In genomic region chr16:69132424-69133252, GRCh38 we compare ENCODE assay signal across 8 cellular contexts. TPM values are rescaled to one million over a fixed set of nuclear protein-coding genes. Genes with fewer than 3 reads are reported as not detected.
DNase-seq lines count a peak whose midpoint lies in the region; ATAC-seq and TF ChIP-seq lines count a peak whose summit lies in the region.

TSS of gene CHTF8 (minus strand) at chr16:69132588. CDS start at chr16:69121458, 11,130 bp downstream.
TSS of gene UTP4 (plus strand) at chr16:69132649. CDS start at chr16:69133460, 811 bp downstream.

- H3K79me2 ChIP-seq in H9 (ENCODE audit: insufficient read depth, low read length) (peaks cover 33% of the 10 kb centered on the region), MM.1S (ENCODE audit: low read length) (peaks cover 94% of the 10 kb centered on the region)

- H3K4ac ChIP-seq in H9 (ENCODE audit: low read depth, low read length) = peak within 1 kb of the TSS; percentile 86; the same call in 1 of the 2 replicates

- peak within 1 kb of the TSS; percentile 96 for H3K9ac ChIP-seq in H9 (ENCODE audit: extremely low read depth, insufficient read length, low read length)
- peak within 1 kb of the TSS; percentile 90 for H3K9ac ChIP-seq in MM.1S (ENCODE audit: low read length)

- peak within 1 kb of the TSS; percentile 39 for H3T11ph ChIP-seq in H9 (ENCODE audit: low read length)

- H3K56ac ChIP-seq in H9 (ENCODE audit: insufficient read length, low read depth, low read length) = peak within 1 kb of the TSS; percentile 89

- 0 out of 2 replicates have a peak within 1 kb of the TSS, but pooled peaks have one; percentile 30 for H2BK15ac ChIP-seq in H9 (ENCODE audit: low read depth, low read length)

- H3K4me3 ChIP-seq in MM.1S (ENCODE audit: low read length) (peak within 1 kb of the TSS; percentile 96), cardiac muscle cell (peak within 1 kb of the TSS; percentile 95), tibial nerve (peak within 1 kb of the TSS; percentile 69 to 87 (median 78))

- peak within 1 kb of the TSS; percentile 96 to 100 (median 98) for H3K27ac Mint-ChIP-seq in H9
- H3K27ac Mint-ChIP-seq in activated naive CD8-positive, alpha-beta T cell treated with anti-CD3 and anti-CD28 coated beads, Interleukin-2, amount 10 ng/mL, durations not matched to agents 7 days and 5 days = peak within 1 kb of the TSS; percentile 90

- peaks cover 2% of the 10 kb centered on the region; the same call in 1 of the 2 replicates for H3K4me1 ChIP-seq in H9 (ENCODE audit: insufficient read depth, low read length)
- H3K4me1 ChIP-seq in MM.1S (ENCODE audit: low read length) = peaks cover 9% of the 10 kb centered on the region; the same call in 1 of the 2 replicates
- H3K4me1 ChIP-seq in cardiac muscle cell (ENCODE audit: low read depth) = peaks cover 12% of the 10 kb centered on the region
- peaks cover 0 to 38% (median 11%) of the 10 kb centered on the region in 4 donors for H3K4me1 ChIP-seq in tibial nerve

- H2BK5ac ChIP-seq in H9 (ENCODE audit: insufficient read length, low read length) = peak within 1 kb of the TSS; percentile 65

- ATAC-seq in activated naive CD8-positive, alpha-beta T cell treated with anti-CD3 and anti-CD28 coated beads, Interleukin-2, amount 10 ng/mL, durations not matched to agents 7 days and 5 days (ENCODE audit: low read depth) = peak; percentile 91

- no peaks in the 10 kb centered on the region for H3F3A ChIP-seq in MM.1S (ENCODE audit: insufficient read depth, low read length)

- H3K27me3 ChIP-seq in H9 (ENCODE audit: insufficient read depth, low read length) (no peaks in the 10 kb centered on the region), MM.1S (replicated peaks; ENCODE audit: insufficient read depth, low read length) (no peaks in the 10 kb centered on the region), cardiac muscle cell (no peaks in the 10 kb centered on the region), tibial nerve (no peaks in the 10 kb centered on the region)

- H3K9me3 ChIP-seq in H9 (ENCODE audit: control insufficient read depth, low read depth, low read length) (no peaks in the 10 kb centered on the region), MM.1S (replicated peaks; ENCODE audit: insufficient read depth, low read length) (no peaks in the 10 kb centered on the region), cardiac muscle cell (ENCODE audit: low read depth) (no peaks in the 10 kb centered on the region), tibial nerve (no peaks in the 10 kb centered on the region)

- no peak within 1 kb of the TSS for H4K91ac ChIP-seq in H9 (ENCODE audit: insufficient read length, low read depth, low read length)

- no peaks in the 10 kb centered on the region for H4K20me1 ChIP-seq in H9 (ENCODE audit: control insufficient read depth, insufficient read depth, insufficient read length)
- no peaks in the 10 kb centered on the region for H4K20me1 ChIP-seq in MM.1S (ENCODE audit: insufficient read depth, low read length)

- DNase-seq in GF-D8 (lab: John Stamatoyannopoulos, UW) = peak; percentile 35
- DNase-seq in H9 = peak; percentile 85
- peak; percentile 89 for DNase-seq in MM.1S
- DNase-seq in SW 1271 (lab: John Stamatoyannopoulos, UW) = peak; percentile 63 to 73
- peak; percentile 92 for DNase-seq in activated naive CD8-positive, alpha-beta T cell treated with anti-CD3 and anti-CD28 coated beads, Interleukin-2, amount 10 ng/mL, durations not matched to agents 7 days and 5 days
- peak; percentile 88 to 93 for DNase-seq in cardiac muscle cell (ENCODE audit: low read depth in 1 of 2, low spot score in 1 of 2)
- DNase-seq in pons (ENCODE audit: low spot score) = peak; percentile 60
- DNase-seq in tibial nerve (ENCODE audit: low spot score in 2 of 2) = peak; percentile 65 to 78

- H3K18ac ChIP-seq in H9 (ENCODE audit: insufficient read length, low read depth, low read length) = peak within 1 kb of the TSS; percentile 98

- TF ChIP-seq CTCF in H9 (conservative IDR thresholded peaks at IDR 0.05) (no peak), MM.1S (IDR thresholded peaks at IDR 0.05; ENCODE audit: low read length) (no peak), cardiac muscle cell (IDR thresholded peaks at IDR 0.05; ENCODE audit: low read depth, low read length) (no peak), tibial nerve (IDR thresholded peaks at IDR 0.05) (peak in 1 of 5 experiments; percentile 54)

- no peaks in the 10 kb centered on the region for H3K9me3 Mint-ChIP-seq in H9
- H3K9me3 Mint-ChIP-seq in activated naive CD8-positive, alpha-beta T cell treated with anti-CD3 and anti-CD28 coated beads, Interleukin-2, amount 10 ng/mL, durations not matched to agents 7 days and 5 days = no peaks in the 10 kb centered on the region

- no peak within 1 kb of the TSS for H2AK5ac ChIP-seq in H9 (ENCODE audit: insufficient read length, low read length)

- WGBS in H9 (ENCODE audit: extremely low coverage, insufficient read length, low lambda C conversion rate) = no CpG with 5 or more reads among the region's 78 CpGs
- WGBS in tibial nerve, 2 donors = 1% methylated on average over 42 to 67 of the region's 78 CpGs

- peaks cover 17 to 62% (median 37%) of the 10 kb centered on the region in 3 experiments; a peak in 6 of 7 replicates for H3K36me3 Mint-ChIP-seq in H9 (ENCODE audit: insufficient read depth in 1 of 3, low read depth in 3 of 3)
- H3K36me3 Mint-ChIP-seq in activated naive CD8-positive, alpha-beta T cell treated with anti-CD3 and anti-CD28 coated beads, Interleukin-2, amount 10 ng/mL, durations not matched to agents 7 days and 5 days = peaks cover 8% of the 10 kb centered on the region

- H3K23me2 ChIP-seq in H9 (ENCODE audit: insufficient read length, low read depth, low read length, poor library complexity, severe bottlenecking) = peaks cover 12% of the 10 kb centered on the region

- H3K4me1 Mint-ChIP-seq in H9 = peaks cover 24 to 33% of the 10 kb centered on the region in 2 experiments
- peaks cover 36% of the 10 kb centered on the region for H3K4me1 Mint-ChIP-seq in activated naive CD8-positive, alpha-beta T cell treated with anti-CD3 and anti-CD28 coated beads, Interleukin-2, amount 10 ng/mL, durations not matched to agents 7 days and 5 days

- peak within 1 kb of the TSS; percentile 99 for H2BK120ac ChIP-seq in H9 (ENCODE audit: low read depth, low read length, poor library complexity, severe bottlenecking)

- H3K27me3 Mint-ChIP-seq in H9 (ENCODE audit: low read depth) = no peaks in the 10 kb centered on the region
- H3K27me3 Mint-ChIP-seq in activated naive CD8-positive, alpha-beta T cell treated with anti-CD3 and anti-CD28 coated beads, Interleukin-2, amount 10 ng/mL, durations not matched to agents 7 days and 5 days = no peaks in the 10 kb centered on the region

- H3K14ac ChIP-seq in H9 (ENCODE audit: insufficient read depth, low read length) = peak within 1 kb of the TSS; percentile 97

- no peak within 1 kb of the TSS for H2BK20ac ChIP-seq in H9 (ENCODE audit: low read depth, low read length, poor library complexity, severe bottlenecking)

- H3K23ac ChIP-seq in H9 (ENCODE audit: insufficient read length, low read depth, low read length) = no peak within 1 kb of the TSS

- H2AFZ ChIP-seq in H9 (ENCODE audit: low read length) (peak within 1 kb of the TSS; percentile 33), MM.1S (ENCODE audit: low read length) (peak within 1 kb of the TSS; percentile 88)

- peak within 1 kb of the TSS; percentile 93 for H3K27ac ChIP-seq in H9 (ENCODE audit: insufficient read length, low read depth, low read length)
- peak within 1 kb of the TSS; percentile 51; the same call in 1 of the 2 replicates for H3K27ac ChIP-seq in MM.1S (ENCODE audit: low read length)
- H3K27ac ChIP-seq in cardiac muscle cell = peak within 1 kb of the TSS; percentile 99
- peak within 1 kb of the TSS; percentile 89 to 96 (median 94) for H3K27ac ChIP-seq in tibial nerve

- POLR2A ChIA-PET in activated naive CD8-positive, alpha-beta T cell treated with anti-CD3 and anti-CD28 coated beads, Interleukin-2, amount 10 ng/mL, durations not matched to agents 7 days and 5 days (lab: Charles Lee) = interaction anchor here (0.6 to 2.5 kb wide), 9 partner anchors 8 to 288 kb away, joined by 3 to 8 read pairs (median 4); partner anchors contain the start of genes COG8, NIP7, PDF and SNTB2

- H3K79me1 ChIP-seq in H9 (ENCODE audit: insufficient read depth, low read depth, low read length, poor library complexity, severe bottlenecking) = peaks cover 3% of the 10 kb centered on the region

- H4K5ac ChIP-seq in H9 (ENCODE audit: insufficient read length, low read depth, low read length) = peak within 1 kb of the TSS; percentile 96

- H3K4me2 ChIP-seq in H9 (ENCODE audit: insufficient read depth, insufficient read length, low read length) (peak within 1 kb of the TSS; percentile 70), MM.1S (ENCODE audit: low read depth, low read length) (peak within 1 kb of the TSS; percentile 81)

- peak within 1 kb of the TSS; percentile 99 for H3K4me3 Mint-ChIP-seq in H9
- peak within 1 kb of the TSS; percentile 96 for H3K4me3 Mint-ChIP-seq in activated naive CD8-positive, alpha-beta T cell treated with anti-CD3 and anti-CD28 coated beads, Interleukin-2, amount 10 ng/mL, durations not matched to agents 7 days and 5 days

- H2BK12ac ChIP-seq in H9 (ENCODE audit: insufficient read length, low read depth, low read length) = no peak within 1 kb of the TSS

- peak; percentile 97 to 99 for TF ChIP-seq POLR2A in tibial nerve (IDR thresholded peaks at IDR 0.05)

- peak within 1 kb of the TSS; percentile 81 for H4K8ac ChIP-seq in H9 (replicated peaks; ENCODE audit: insufficient read length, low read depth, low read length)

- no peaks in the 10 kb centered on the region for H3K9me2 ChIP-seq in MM.1S (replicated peaks; ENCODE audit: insufficient read depth, low read length)

- peak in 1 of 2 donors; percentile 90 for TF ChIP-seq EP300 in tibial nerve (IDR thresholded peaks at IDR 0.05)

- peaks cover 9% of the 10 kb centered on the region; the same call in 1 of the 2 replicates for H3K36me3 ChIP-seq in MM.1S (replicated peaks; ENCODE audit: insufficient read depth, low read length)
- peaks cover 7% of the 10 kb centered on the region for H3K36me3 ChIP-seq in cardiac muscle cell
- H3K36me3 ChIP-seq in tibial nerve = peaks cover 0 to 35% (median 0%) of the 10 kb centered on the region in 3 donors

RNA-seq across cellular contexts. Expression of gene CHTF8, which starts in this region (rescaled TPM):
- 168 and 181 TPM in 2 replicates for total RNA-seq in H9 (2021)
- 100 to 1,000 TPM; 126 to 132 TPM for total RNA-seq in activated naive CD8-positive, alpha-beta T cell treated with anti-CD3 and anti-CD28 coated beads, Interleukin-2, amount 10 ng/mL, durations not matched to agents 7 days and 5 days
- total RNA-seq in cardiac muscle cell = 74.8 and 94.6 TPM in 2 replicates
- 112 and 132 TPM in 2 replicates for polyA plus RNA-seq in cardiac muscle cell
- 10 to 100 TPM; 58.8 to 99.0 (median 76.5) TPM for total RNA-seq in tibial nerve

RNA-seq across cellular contexts. Expression of gene UTP4, which starts in this region (rescaled TPM):
- total RNA-seq in H9 (2021) (94.0 and 96.3 TPM in 2 replicates), cardiac muscle cell (10.0 and 14.5 TPM in 2 replicates), tibial nerve (10 to 100 TPM; 17.6 to 48.0 (median 24.1) TPM)
- 10 to 100 TPM; 40.5 to 41.4 TPM for total RNA-seq in activated naive CD8-positive, alpha-beta T cell treated with anti-CD3 and anti-CD28 coated beads, Interleukin-2, amount 10 ng/mL, durations not matched to agents 7 days and 5 days
- polyA plus RNA-seq in cardiac muscle cell = 47.6 and 51.6 TPM in 2 replicates

Comparison
In these comparisons a context has a peak if more than half of its experiments do, and no peak if none do; other contexts are left out.
1. Peak in every context shown above with its lines: DNase-seq, ATAC-seq, H3K4me3 ChIP-seq and H3K27ac ChIP-seq.
2. DNase-seq: peak in every context shown above with its lines; median percentile 92 in activated naive CD8-positive, alpha-beta T cell treated with anti-CD3 and anti-CD28 coated beads, Interleukin-2, amount 10 ng/mL, durations not matched to agents 7 days and 5 days; 90 in cardiac muscle cell; 89 in MM.1S; 85 in H9; 72 in tibial nerve; 68 in SW 1271; 60 in pons; 35 in GF-D8.